Comparison of ENCODE assay signal across 30 cellular contexts in genomic region chr19:33900817-33901216, GRCh38.
"Had no signal": no experiment of that assay in that cellular context is flagged by ENCODE, and none has a peak within 500 bp of the region (broad histone marks: within the 10 kb centered on the region; RNA-seq: fewer than 3 reads in every experiment).

No MANE protein-coding gene starts in this region.

- H3K27me3 ChIP-seq: ascending aorta, brain microvascular endothelial cell had no signal

- H3K27ac Mint-ChIP-seq: activated B cell treated with CpG ODN at 0.5 μM for 24 hours; activated CD4-positive, alpha-beta memory T cell treated with anti-CD3 and anti-CD28 coated beads, Interleukin-2, amount 10 ng/mL, durations not matched to agents 7 days and 5 days; activated naive CD4-positive, alpha-beta T cell treated with anti-CD3 and anti-CD28 coated beads, Interleukin-2, amount 10 ng/mL, durations not matched to agents 7 days and 5 days; activated naive CD4-positive, alpha-beta T cell treated with anti-CD3 and anti-CD28 coated beads, Interleukin-2, amount 50 U/mL, for 72 hours; activated naive CD8-positive, alpha-beta T cell treated with anti-CD3 and anti-CD28 coated beads, Interleukin-2, amount 10 ng/mL, durations not matched to agents 7 days and 5 days; activated T-cell treated with anti-CD3 and anti-CD28 coated beads, Interleukin-2, amount 50 U/mL, for 24 hours; activated T-cell treated with anti-CD3 and anti-CD28 coated beads, Interleukin-2, amount 50 U/mL, for 72 hours; dendritic cell treated with granulocyte-macrophage colony-stimulating factor and Interleukin-4, amounts not matched to agents 40 ng/mL and 50 ng/mL, for 4 days; endodermal cell; T-helper 17 cell; T-helper 2 cell treated with Interferon-gamma antibody and Interleukin-4, amounts not matched to agents 5 μg/mL and 100 μg/mL, for 36 hours had no signal

- H3K4me1 ChIP-seq: foreskin keratinocyte had no signal

- H3K4me1 Mint-ChIP-seq: central memory CD8-positive, alpha-beta T cell had no signal

- H3K4me3 ChIP-seq: ascending aorta, coronary artery, dorsolateral prefrontal cortex, esophagus muscularis mucosa, gastrocnemius medialis had no signal

- ATAC-seq: activated CD4-positive, CD25-positive, alpha-beta regulatory T cell treated with anti-CD3 and anti-CD28 coated beads, Interleukin-2, amount 50 U/mL, for 24 hours; activated naive CD4-positive, alpha-beta T cell treated with anti-CD3 and anti-CD28 coated beads, Interleukin-2, amount 50 U/mL, for 72 hours; activated T-cell treated with anti-CD3 and anti-CD28 coated beads, Interleukin-2, amount 50 U/mL, for 72 hours; foreskin keratinocyte; gastrocnemius medialis; T-helper 17 cell had no signal

- H3K36me3 ChIP-seq: ascending aorta, brain microvascular endothelial cell, esophagus muscularis mucosa, gastrocnemius medialis, WERI-Rb-1 had no signal

- H3K27ac ChIP-seq: ascending aorta, brain microvascular endothelial cell, coronary artery, dorsolateral prefrontal cortex, esophagus muscularis mucosa, foreskin keratinocyte, gastrocnemius medialis, WERI-Rb-1 had no signal

- DNase-seq: activated B cell treated with CpG ODN at 0.5 μM for 24 hours; activated CD4-positive, alpha-beta memory T cell treated with anti-CD3 and anti-CD28 coated beads, Interleukin-2, amount 10 ng/mL, durations not matched to agents 7 days and 5 days; activated CD4-positive, alpha-beta T cell treated with anti-CD3 and anti-CD28 coated beads for 48 hours; activated CD8-positive, alpha-beta memory T cell treated with anti-CD3 and anti-CD28 coated beads, Interleukin-2, amount 50 U/mL, for 48 hours; activated gamma-delta T cell; activated naive CD4-positive, alpha-beta T cell; activated naive CD4-positive, alpha-beta T cell treated with anti-CD3 and anti-CD28 coated beads, Interleukin-2, amount 10 ng/mL, durations not matched to agents 7 days and 5 days; activated naive CD8-positive, alpha-beta T cell treated with anti-CD3 and anti-CD28 coated beads, Interleukin-2, amount 10 ng/mL, durations not matched to agents 7 days and 5 days; activated T-cell treated with anti-CD3 and anti-CD28 coated beads for 4 hours; activated T-cell treated with anti-CD3 and anti-CD28 coated beads, Interleukin-2, amount 50 U/mL, for 24 hours; activated T-cell treated with anti-CD3 and anti-CD28 coated beads, Interleukin-2, amount 50 U/mL, for 72 hours; brain microvascular endothelial cell; dorsolateral prefrontal cortex; effector memory CD4-positive, alpha-beta T cell; endodermal cell; erythroblast; foreskin keratinocyte; gastrocnemius medialis; T-helper 1 cell; T-helper 17 cell; T1000; WERI-Rb-1 had no signal

- H3K36me3 Mint-ChIP-seq: activated naive CD4-positive, alpha-beta T cell treated with anti-CD3 and anti-CD28 coated beads, Interleukin-2, amount 10 ng/mL, durations not matched to agents 7 days and 5 days; activated naive CD8-positive, alpha-beta T cell treated with anti-CD3 and anti-CD28 coated beads, Interleukin-2, amount 10 ng/mL, durations not matched to agents 7 days and 5 days had no signal

- H3K4me3 Mint-ChIP-seq: activated B cell treated with CpG ODN at 0.5 μM for 24 hours; activated CD4-positive, alpha-beta memory T cell treated with anti-CD3 and anti-CD28 coated beads, Interleukin-2, amount 10 ng/mL, durations not matched to agents 7 days and 5 days; activated naive CD4-positive, alpha-beta T cell treated with anti-CD3 and anti-CD28 coated beads, Interleukin-2, amount 10 ng/mL, durations not matched to agents 7 days and 5 days; activated naive CD8-positive, alpha-beta T cell treated with anti-CD3 and anti-CD28 coated beads, Interleukin-2, amount 10 ng/mL, durations not matched to agents 7 days and 5 days; activated T-cell treated with anti-CD3 and anti-CD28 coated beads, Interleukin-2, amount 50 U/mL, for 24 hours; activated T-cell treated with anti-CD3 and anti-CD28 coated beads, Interleukin-2, amount 50 U/mL, for 72 hours; central memory CD8-positive, alpha-beta T cell; dendritic cell treated with granulocyte-macrophage colony-stimulating factor and Interleukin-4, amounts not matched to agents 40 ng/mL and 50 ng/mL, for 4 days; endodermal cell; T-helper 17 cell; T-helper 2 cell treated with Interferon-gamma antibody and Interleukin-4, amounts not matched to agents 5 μg/mL and 100 μg/mL, for 36 hours had no signal
